Comparison of ENCODE assay signal across 24 cellular contexts in the genomic region with DNA sequence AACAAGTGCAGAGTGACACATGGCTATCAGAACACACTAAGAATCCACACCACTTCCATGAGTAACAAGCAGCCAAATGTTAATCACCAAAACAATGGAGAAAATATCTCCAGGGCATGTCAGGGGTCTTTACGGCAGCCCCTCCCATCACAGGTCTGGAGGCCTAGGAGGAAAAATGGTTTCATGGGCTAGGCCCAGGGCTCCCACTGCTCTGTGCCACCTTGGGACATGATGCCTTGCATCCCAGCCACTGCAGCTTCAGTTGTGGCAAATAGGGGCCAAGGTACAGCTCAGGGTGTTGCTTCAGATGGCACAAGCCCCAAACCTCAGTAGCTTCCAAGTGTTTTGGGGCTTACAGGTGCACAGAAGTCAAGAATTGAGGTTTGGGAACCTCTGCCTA.
"Had no signal": no experiment of that assay in that cellular context is flagged by ENCODE, and none has a peak within 500 bp of the region (broad histone marks: within the 10 kb centered on the region; RNA-seq: fewer than 3 reads in every experiment).

No MANE protein-coding gene starts in this region.

- H3K9me3 ChIP-seq: psoas muscle, right lobe of liver, sigmoid colon, thoracic aorta, thyroid gland, upper lobe of left lung, vagina had no signal

- H3K4me1 ChIP-seq: neural progenitor cell, psoas muscle, right lobe of liver, sigmoid colon, stomach, thyroid gland, tibial nerve, upper lobe of left lung, vagina had no signal

- H3K27ac ChIP-seq: neural progenitor cell, ovary, parathyroid adenoma, psoas muscle, right lobe of liver, sigmoid colon, stomach, thoracic aorta, thyroid gland, tibial nerve, upper lobe of left lung, vagina had no signal

- DNase-seq: natural killer cell; occipital lobe; ovary; psoas muscle; right cardiac atrium; right lobe of liver; sigmoid colon; small intestine; stimulated activated CD4-positive, alpha-beta T cell treated with anti-CD3 and anti-CD28 coated beads, Interleukin-15, amount 100 ng/mL, for 24 hours; stimulated activated CD4-positive, alpha-beta T cell treated with anti-CD3 and anti-CD28 coated beads, Interleukin-2, amount 100 ng/mL, for 24 hours; stimulated activated CD4-positive, alpha-beta T cell treated with anti-CD3 and anti-CD28 coated beads, Interleukin-2, amount 100 ng/mL, for 48 hours; stimulated activated CD4-positive, alpha-beta T cell treated with anti-CD3 and anti-CD28 coated beads, Interleukin-4, amount 100 ng/mL, for 24 hours; stimulated activated naive B cell treated with anti-CD40 and anti-IgM and Interleukin-4, amounts not matched to agents 10 μg/mL and 1 μg/mL and 100 μg/mL, for 72 hours; stimulated activated naive CD4-positive, alpha-beta T cell treated with Interleukin-2 at 50 U/mL for 16 hours; stomach; thyroid gland; trophoblast cell; upper lobe of left lung had no signal

- H3K36me3 ChIP-seq: neural progenitor cell, ovary, right lobe of liver, sigmoid colon, stomach, thoracic aorta, thyroid gland, tibial nerve, upper lobe of left lung, vagina had no signal

- ATAC-seq: natural killer cell; psoas muscle; right cardiac atrium; right lobe of liver; stimulated activated effector memory CD8-positive, alpha-beta T cell treated with anti-CD3 and anti-CD28 coated beads, Interleukin-12 subunit alpha, Interleukin-12 subunit beta, amount 100 ng/mL, for 72 hours; stimulated activated naive B cell treated with anti-CD40 and anti-IgM and Interleukin-4, amounts not matched to agents 10 μg/mL and 1 μg/mL and 100 μg/mL, for 72 hours had no signal

- H3K27me3 ChIP-seq: neural progenitor cell, ovary, right lobe of liver, sigmoid colon, stomach, thyroid gland, tibial nerve, upper lobe of left lung, vagina had no signal

- H3K9ac ChIP-seq: neural progenitor cell, parathyroid adenoma had no signal

- H3K4me3 ChIP-seq: neural progenitor cell, ovary, psoas muscle, right lobe of liver, sigmoid colon, stomach, thoracic aorta, thyroid gland, tibial nerve, upper lobe of left lung, vagina had no signal
